Comparison of ENCODE assay signal across 8 cellular contexts in the genomic region with DNA sequence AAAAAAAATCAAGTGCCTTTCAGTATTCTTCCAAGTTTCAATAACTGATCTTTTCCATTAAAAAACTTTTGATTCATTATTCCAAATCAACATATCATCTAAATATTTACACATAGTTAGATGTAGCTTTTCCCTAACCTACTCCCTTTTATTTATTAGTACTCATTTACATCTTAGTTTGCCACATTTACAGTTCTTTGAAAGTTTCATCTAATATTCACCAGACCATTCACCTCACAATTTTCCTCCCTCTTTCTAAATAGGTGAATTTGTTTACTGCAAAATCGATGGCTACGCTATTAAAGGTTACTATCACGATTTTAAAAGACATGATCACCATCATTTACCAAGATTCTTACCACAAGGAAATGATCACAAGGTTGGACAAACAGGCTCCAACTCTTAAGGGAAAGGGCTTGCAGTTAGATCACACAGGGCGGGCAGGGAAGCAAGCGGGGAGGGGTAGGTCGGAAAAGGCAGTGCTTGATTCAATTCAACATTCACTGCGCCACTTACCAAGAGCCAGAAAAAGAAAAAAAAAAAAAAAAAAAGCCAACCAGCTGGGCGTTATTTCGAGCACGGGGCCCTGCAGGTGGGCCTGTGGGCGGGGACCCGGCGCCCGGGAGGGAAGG. TPM values are rescaled to one million over a fixed set of nuclear protein-coding genes. Genes with fewer than 3 reads are reported as not detected.
A peak's percentile ranks its signal among the peaks of the same experiment; 100 is the strongest.
DNase-seq lines count a peak whose midpoint lies in the region; ATAC-seq, FAIRE-seq and TF ChIP-seq lines count a peak whose summit lies in the region.

No MANE protein-coding gene starts in this region.

- peaks cover 3 to 6% of the 10 kb centered on the region in 2 donors for H3K4me1 ChIP-seq in esophagus (ENCODE audit: control insufficient read depth in 2 of 2, insufficient read depth in 2 of 2, low read length in 1 of 2)
- H3K4me1 ChIP-seq in pancreas = peaks cover 5 to 22% (median 10%) of the 10 kb centered on the region in 3 donors

- DNase-seq in GM12865 (ENCODE audit: low read depth) (no peak), SK-N-MC (ENCODE audit: low read depth, low spot score) (peak; percentile 26), pancreas (no peak), SK-N-DZ (ENCODE audit: low spot score) (no peak), iPS-NIHi7 (ENCODE audit: extremely low spot score) (no peak)

- peak in 1 of 4 donors; percentile 42 for ATAC-seq in pancreas
- no peak for ATAC-seq in GM21515 (IDR thresholded peaks at IDR 0.05; ENCODE audit: unreplicated experiment)
- no peak for ATAC-seq in HG02870 (IDR thresholded peaks at IDR 0.05; ENCODE audit: unreplicated experiment)

- intact Hi-C loops in pancreas (cut with DNase I) = loop anchor here in 1 of 3 donors (10.0 kb wide), 1 partner anchor 93 kb away; no protein-coding TSS in a partner anchor

- peak overlapping the region; percentile 91 for H3K9ac ChIP-seq in SK-N-MC (ENCODE audit: insufficient read length)

- H3K4me3 ChIP-seq in GM12865 (ENCODE audit: low read depth, low read length) (peak overlapping the region; percentile 99), SK-N-MC (peak overlapping the region; percentile 84), esophagus (ENCODE audit: low read depth in 1 of 2, low read length in 2 of 2) (peak overlapping the region; percentile 77 to 92), pancreas (peak overlapping the region; percentile 93 to 100 (median 98))

- H3K36me3 ChIP-seq in SK-N-MC (ENCODE audit: insufficient read depth, low read length) (peaks cover 30% of the 10 kb centered on the region), esophagus (ENCODE audit: control insufficient read depth in 2 of 2, insufficient read depth in 2 of 2, low read length in 1 of 2) (peaks cover 0 to 6% of the 10 kb centered on the region in 2 donors), pancreas (no peaks in the 10 kb centered on the region)

- no peak for FAIRE-seq in pancreas (lab: Jason Lieb, UNC)

- H3K9me3 ChIP-seq in SK-N-MC (ENCODE audit: low read depth, low read length) (no peaks in the 10 kb centered on the region), esophagus (ENCODE audit: control insufficient read depth in 2 of 2, insufficient read depth in 1 of 2, low read depth in 1 of 2, low read length in 1 of 2) (no peaks in the 10 kb centered on the region), pancreas (no peaks in the 10 kb centered on the region)

- peak overlapping the region; percentile 86 for H3K27ac ChIP-seq in SK-N-MC
- H3K27ac ChIP-seq in esophagus (ENCODE audit: low read depth in 2 of 2, low read length in 1 of 2) = peak overlapping the region; percentile 97 to 98
- peak overlapping the region; percentile 95 to 99 (median 97) for H3K27ac ChIP-seq in pancreas

- WGBS in esophagus, 2 donors = 1% methylated on average over 13 to 14 of the region's 14 CpGs
- 0 to 1% methylated on average over 14 of the region's 14 CpGs for WGBS in pancreas, 2 donors

- H3K27me3 ChIP-seq in esophagus (ENCODE audit: control insufficient read depth in 1 of 2, insufficient read depth in 2 of 2, low read length in 2 of 2) (no peaks in the 10 kb centered on the region), pancreas (no peaks in the 10 kb centered on the region)

- TF ChIP-seq CTCF in GM12865 (IDR thresholded peaks at IDR 0.05; ENCODE audit: insufficient read depth, low read depth, low read length, missing control alignments) = no peak
- no peak for TF ChIP-seq CTCF in pancreas (IDR thresholded peaks at IDR 0.05)

RNA-seq across cellular contexts. Expression of a gene that starts 0.6 kb away (rescaled TPM):
- polyA plus RNA-seq in esophagus (10 to 100 TPM; 43.1 to 50.2 TPM), pancreas (10 to 100 TPM in 1 of 2 donors, 1 to 10 TPM in 1; 8.4 to 19.3 TPM)
- 10 to 100 TPM; 17.9 to 31.9 (median 22.0) TPM for total RNA-seq in pancreas
- polyA plus RNA-seq in SK-N-DZ (2014; cell fraction: cytosol; rRNA removed) = 76.4 and 95.2 TPM in 2 replicates
- 92.9 and 93.0 TPM in 2 replicates for polyA plus RNA-seq in SK-N-DZ (2014; cell fraction: nucleus; rRNA removed)
